Comparison of ENCODE assay signal across 1 cellular context in the genomic region with DNA sequence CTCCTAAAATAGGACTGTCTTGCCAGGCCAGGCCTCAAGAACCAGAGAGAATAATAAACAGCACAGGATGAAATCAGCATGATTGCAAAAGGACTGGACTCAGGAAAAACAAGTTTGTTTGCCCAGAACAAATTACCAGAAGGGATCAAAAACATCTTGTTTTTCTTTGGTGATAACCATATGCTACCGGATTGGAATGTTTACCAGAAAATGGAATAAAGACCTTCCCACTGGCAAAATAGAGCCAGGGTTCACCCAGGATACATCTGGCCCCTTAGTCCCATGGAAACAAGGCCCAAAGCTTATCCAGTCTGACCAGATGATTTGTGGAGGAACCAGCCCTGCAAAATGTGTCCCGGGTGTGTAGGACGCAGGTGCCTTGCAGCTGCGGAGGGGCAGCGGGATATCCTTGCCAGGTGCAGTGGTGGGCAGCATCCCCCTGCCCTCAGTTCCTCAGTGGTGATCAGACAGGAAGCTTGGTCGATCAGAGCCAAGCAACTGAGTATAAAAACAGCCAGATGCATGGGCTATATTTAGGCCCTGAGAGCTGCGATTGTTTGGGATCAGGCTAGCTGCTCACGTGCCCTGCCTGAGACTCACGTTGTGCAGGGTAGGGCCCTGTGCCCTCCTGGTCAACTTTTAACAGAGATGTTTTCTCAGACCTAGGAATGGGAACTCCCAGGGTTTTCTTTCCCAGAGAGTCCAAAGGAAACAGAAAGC.
TF ChIP-seq lines count a peak whose summit lies in the region.

No MANE protein-coding gene starts in this region.

TF ChIP-seq in HepG2, 621 proteins besides CTCF, POLR2A, EP300 and RAD21 (continued from another document and continues in another):
- 0 out of 2 replicates have a peak, but pooled peaks have one; percentile 46 for TF ChIP-seq ZNF800 (CRISPR knock-in tag; IDR thresholded peaks at IDR 0.05)
- TF ChIP-seq LCORL (IDR thresholded peaks at IDR 0.05): no peak
- no peak for TF ChIP-seq LCORL (CRISPR knock-in tag; IDR thresholded peaks at IDR 0.05)
- no peak for TF ChIP-seq STAT6 (CRISPR knock-in tag; IDR thresholded peaks at IDR 0.05; ENCODE audit: borderline replicate concordance)
- TF ChIP-seq ZZZ3 (CRISPR knock-in tag; IDR thresholded peaks at IDR 0.05; ENCODE audit: borderline replicate concordance): no peak
- no peak for TF ChIP-seq ZBTB1 (CRISPR knock-in tag; IDR thresholded peaks at IDR 0.05; ENCODE audit: borderline replicate concordance)
- no peak for TF ChIP-seq GABPA (IDR thresholded peaks at IDR 0.05; ENCODE audit: low read depth, low read length)
- no peak; the same call in 1 of the 2 replicates for TF ChIP-seq GABPA (CRISPR knock-in tag; IDR thresholded peaks at IDR 0.05; ENCODE audit: low read depth)
- TF ChIP-seq ZNF761 (CRISPR knock-in tag; conservative IDR thresholded peaks at IDR 0.05): 0 out of 2 replicates have a peak, but pooled peaks have one; percentile 12
- no peak for TF ChIP-seq ZNF17 (CRISPR knock-in tag; IDR thresholded peaks at IDR 0.05)
- no peak for TF ChIP-seq TSC22D2 (CRISPR knock-in tag; IDR thresholded peaks at IDR 0.05; ENCODE audit: borderline replicate concordance)
- TF ChIP-seq GLMP (CRISPR knock-in tag; IDR thresholded peaks at IDR 0.05; ENCODE audit: borderline replicate concordance): no peak
- TF ChIP-seq ZBTB8A (CRISPR knock-in tag; IDR thresholded peaks at IDR 0.05; ENCODE audit: borderline replicate concordance, low read depth): no peak
- peak; percentile 90; the same call in 1 of the 2 replicates for TF ChIP-seq ZNF350 (CRISPR knock-in tag; IDR thresholded peaks at IDR 0.05; ENCODE audit: borderline replicate concordance, low read depth)
- no peak; the same call in 1 of the 2 replicates for TF ChIP-seq STAG1 (CRISPR knock-in tag; IDR thresholded peaks at IDR 0.05)
- peak; percentile 90 for TF ChIP-seq CEBPG (CRISPR knock-in tag; IDR thresholded peaks at IDR 0.05)
- no peak for TF ChIP-seq AGO1 (IDR thresholded peaks at IDR 0.05; ENCODE audit: low read depth, low read length, poor library complexity, severe bottlenecking)
- peak; percentile 67; the same call in 1 of the 2 replicates for TF ChIP-seq MLX (CRISPR knock-in tag; IDR thresholded peaks at IDR 0.05)
- TF ChIP-seq, protein P1, sequence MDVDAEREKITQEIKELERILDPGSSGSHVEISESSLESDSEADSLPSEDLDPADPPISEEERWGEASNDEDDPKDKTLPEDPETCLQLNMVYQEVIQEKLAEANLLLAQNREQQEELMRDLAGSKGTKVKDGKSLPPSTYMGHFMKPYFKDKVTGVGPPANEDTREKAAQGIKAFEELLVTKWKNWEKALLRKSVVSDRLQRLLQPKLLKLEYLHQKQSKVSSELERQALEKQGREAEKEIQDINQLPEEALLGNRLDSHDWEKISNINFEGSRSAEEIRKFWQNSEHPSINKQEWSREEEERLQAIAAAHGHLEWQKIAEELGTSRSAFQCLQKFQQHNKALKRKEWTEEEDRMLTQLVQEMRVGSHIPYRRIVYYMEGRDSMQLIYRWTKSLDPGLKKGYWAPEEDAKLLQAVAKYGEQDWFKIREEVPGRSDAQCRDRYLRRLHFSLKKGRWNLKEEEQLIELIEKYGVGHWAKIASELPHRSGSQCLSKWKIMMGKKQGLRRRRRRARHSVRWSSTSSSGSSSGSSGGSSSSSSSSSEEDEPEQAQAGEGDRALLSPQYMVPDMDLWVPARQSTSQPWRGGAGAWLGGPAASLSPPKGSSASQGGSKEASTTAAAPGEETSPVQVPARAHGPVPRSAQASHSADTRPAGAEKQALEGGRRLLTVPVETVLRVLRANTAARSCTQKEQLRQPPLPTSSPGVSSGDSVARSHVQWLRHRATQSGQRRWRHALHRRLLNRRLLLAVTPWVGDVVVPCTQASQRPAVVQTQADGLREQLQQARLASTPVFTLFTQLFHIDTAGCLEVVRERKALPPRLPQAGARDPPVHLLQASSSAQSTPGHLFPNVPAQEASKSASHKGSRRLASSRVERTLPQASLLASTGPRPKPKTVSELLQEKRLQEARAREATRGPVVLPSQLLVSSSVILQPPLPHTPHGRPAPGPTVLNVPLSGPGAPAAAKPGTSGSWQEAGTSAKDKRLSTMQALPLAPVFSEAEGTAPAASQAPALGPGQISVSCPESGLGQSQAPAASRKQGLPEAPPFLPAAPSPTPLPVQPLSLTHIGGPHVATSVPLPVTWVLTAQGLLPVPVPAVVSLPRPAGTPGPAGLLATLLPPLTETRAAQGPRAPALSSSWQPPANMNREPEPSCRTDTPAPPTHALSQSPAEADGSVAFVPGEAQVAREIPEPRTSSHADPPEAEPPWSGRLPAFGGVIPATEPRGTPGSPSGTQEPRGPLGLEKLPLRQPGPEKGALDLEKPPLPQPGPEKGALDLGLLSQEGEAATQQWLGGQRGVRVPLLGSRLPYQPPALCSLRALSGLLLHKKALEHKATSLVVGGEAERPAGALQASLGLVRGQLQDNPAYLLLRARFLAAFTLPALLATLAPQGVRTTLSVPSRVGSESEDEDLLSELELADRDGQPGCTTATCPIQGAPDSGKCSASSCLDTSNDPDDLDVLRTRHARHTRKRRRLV (CRISPR knock-in tag; IDR thresholded peaks at IDR 0.05): no peak
- 0 out of 2 replicates have a peak, but pooled peaks have one; percentile 45 for TF ChIP-seq KDM3A (CRISPR knock-in tag; IDR thresholded peaks at IDR 0.05; ENCODE audit: low read depth)
- TF ChIP-seq, protein P2, sequence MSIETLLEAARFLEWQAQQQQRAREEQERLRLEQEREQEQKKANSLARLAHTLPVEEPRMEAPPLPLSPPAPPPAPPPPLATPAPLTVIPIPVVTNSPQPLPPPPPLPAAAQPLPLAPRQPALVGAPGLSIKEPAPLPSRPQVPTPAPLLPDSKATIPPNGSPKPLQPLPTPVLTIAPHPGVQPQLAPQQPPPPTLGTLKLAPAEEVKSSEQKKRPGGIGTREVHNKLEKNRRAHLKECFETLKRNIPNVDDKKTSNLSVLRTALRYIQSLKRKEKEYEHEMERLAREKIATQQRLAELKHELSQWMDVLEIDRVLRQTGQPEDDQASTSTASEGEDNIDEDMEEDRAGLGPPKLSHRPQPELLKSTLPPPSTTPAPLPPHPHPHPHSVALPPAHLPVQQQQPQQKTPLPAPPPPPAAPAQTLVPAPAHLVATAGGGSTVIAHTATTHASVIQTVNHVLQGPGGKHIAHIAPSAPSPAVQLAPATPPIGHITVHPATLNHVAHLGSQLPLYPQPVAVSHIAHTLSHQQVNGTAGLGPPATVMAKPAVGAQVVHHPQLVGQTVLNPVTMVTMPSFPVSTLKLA (IDR thresholded peaks at IDR 0.05): peak; percentile 4; the same call in 1 of the 2 replicates
- no peak for TF ChIP-seq RELA (CRISPR knock-in tag; IDR thresholded peaks at IDR 0.05)
- no peak for TF ChIP-seq ZSCAN22 (CRISPR knock-in tag; IDR thresholded peaks at IDR 0.05)
- peak; percentile 94 for TF ChIP-seq BHLHE40 (IDR thresholded peaks at IDR 0.05; ENCODE audit: low read length)
- TF ChIP-seq MAFK (conservative IDR thresholded peaks at IDR 0.05 in 1 of 2, IDR thresholded peaks at IDR 0.05 in 1 of 2; ENCODE audit: low read length in 2 of 2): 0 out of 4 replicates have a peak, but pooled peaks of 1 of the 2 experiments have one; percentile 20
- TF ChIP-seq RFXAP (CRISPR knock-in tag; IDR thresholded peaks at IDR 0.05; ENCODE audit: borderline replicate concordance): no peak
- no peak for TF ChIP-seq HDAC6 (IDR thresholded peaks at IDR 0.05; ENCODE audit: low read depth, low read length)
- peak; percentile 87 for TF ChIP-seq FOXP1 (IDR thresholded peaks at IDR 0.05)
- peak; percentile 98 for TF ChIP-seq FOXP1 (CRISPR knock-in tag; IDR thresholded peaks at IDR 0.05)
- peak; percentile 47; the same call in 1 of the 2 replicates for TF ChIP-seq TBX3 (IDR thresholded peaks at IDR 0.05; ENCODE audit: borderline replicate concordance)
- TF ChIP-seq SYNCRIP (IDR thresholded peaks at IDR 0.05; ENCODE audit: insufficient read depth, low read depth, low read length): no peak
- TF ChIP-seq GTF2F1 (IDR thresholded peaks at IDR 0.05; ENCODE audit: low read length): no peak
- TF ChIP-seq PTBP1 (IDR thresholded peaks at IDR 0.05; ENCODE audit: low read depth, low read length, poor library complexity, severe bottlenecking): no peak
- no peak for TF ChIP-seq ZMAT5 (CRISPR knock-in tag; IDR thresholded peaks at IDR 0.05; ENCODE audit: borderline replicate concordance, low read depth)
- TF ChIP-seq, protein P3, sequence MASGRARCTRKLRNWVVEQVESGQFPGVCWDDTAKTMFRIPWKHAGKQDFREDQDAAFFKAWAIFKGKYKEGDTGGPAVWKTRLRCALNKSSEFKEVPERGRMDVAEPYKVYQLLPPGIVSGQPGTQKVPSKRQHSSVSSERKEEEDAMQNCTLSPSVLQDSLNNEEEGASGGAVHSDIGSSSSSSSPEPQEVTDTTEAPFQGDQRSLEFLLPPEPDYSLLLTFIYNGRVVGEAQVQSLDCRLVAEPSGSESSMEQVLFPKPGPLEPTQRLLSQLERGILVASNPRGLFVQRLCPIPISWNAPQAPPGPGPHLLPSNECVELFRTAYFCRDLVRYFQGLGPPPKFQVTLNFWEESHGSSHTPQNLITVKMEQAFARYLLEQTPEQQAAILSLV (CRISPR knock-in tag; IDR thresholded peaks at IDR 0.05; ENCODE audit: borderline replicate concordance): no peak
- no peak for TF ChIP-seq ZNF772 (CRISPR knock-in tag; IDR thresholded peaks at IDR 0.05)
- TF ChIP-seq ZNF138 (CRISPR knock-in tag; IDR thresholded peaks at IDR 0.05; ENCODE audit: low read depth): no peak
- TF ChIP-seq, protein P4, sequence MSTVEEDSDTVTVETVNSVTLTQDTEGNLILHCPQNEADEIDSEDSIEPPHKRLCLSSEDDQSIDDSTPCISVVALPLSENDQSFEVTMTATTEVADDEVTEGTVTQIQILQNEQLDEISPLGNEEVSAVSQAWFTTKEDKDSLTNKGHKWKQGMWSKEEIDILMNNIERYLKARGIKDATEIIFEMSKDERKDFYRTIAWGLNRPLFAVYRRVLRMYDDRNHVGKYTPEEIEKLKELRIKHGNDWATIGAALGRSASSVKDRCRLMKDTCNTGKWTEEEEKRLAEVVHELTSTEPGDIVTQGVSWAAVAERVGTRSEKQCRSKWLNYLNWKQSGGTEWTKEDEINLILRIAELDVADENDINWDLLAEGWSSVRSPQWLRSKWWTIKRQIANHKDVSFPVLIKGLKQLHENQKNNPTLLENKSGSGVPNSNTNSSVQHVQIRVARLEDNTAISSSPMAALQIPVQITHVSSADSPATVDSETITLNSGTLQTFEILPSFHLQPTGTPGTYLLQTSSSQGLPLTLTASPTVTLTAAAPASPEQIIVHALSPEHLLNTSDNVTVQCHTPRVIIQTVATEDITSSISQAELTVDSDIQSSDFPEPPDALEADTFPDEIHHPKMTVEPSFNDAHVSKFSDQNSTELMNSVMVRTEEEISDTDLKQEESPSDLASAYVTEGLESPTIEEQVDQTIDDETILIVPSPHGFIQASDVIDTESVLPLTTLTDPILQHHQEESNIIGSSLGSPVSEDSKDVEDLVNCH (CRISPR knock-in tag; IDR thresholded peaks at IDR 0.05): no peak
- TF ChIP-seq NR2F1 (CRISPR knock-in tag; IDR thresholded peaks at IDR 0.05): peak; percentile 22 to 47; a peak in 2 of 4 replicates
- TF ChIP-seq ZNF432 (CRISPR knock-in tag; IDR thresholded peaks at IDR 0.05; ENCODE audit: borderline replicate concordance): no peak
- TF ChIP-seq NFRKB (IDR thresholded peaks at IDR 0.05): no peak
- TF ChIP-seq SALL1 (CRISPR knock-in tag; IDR thresholded peaks at IDR 0.05): peak; percentile 83
- TF ChIP-seq PCBP2 (optimal IDR thresholded peaks at IDR 0.05; ENCODE audit: low read depth, low read length, poor library complexity, severe bottlenecking): no peak
- no peak for TF ChIP-seq ZNF180 (CRISPR knock-in tag; IDR thresholded peaks at IDR 0.05; ENCODE audit: borderline replicate concordance, low read depth)
